8 cellular contexts compared by ENCODE assay signal in the genomic region with DNA sequence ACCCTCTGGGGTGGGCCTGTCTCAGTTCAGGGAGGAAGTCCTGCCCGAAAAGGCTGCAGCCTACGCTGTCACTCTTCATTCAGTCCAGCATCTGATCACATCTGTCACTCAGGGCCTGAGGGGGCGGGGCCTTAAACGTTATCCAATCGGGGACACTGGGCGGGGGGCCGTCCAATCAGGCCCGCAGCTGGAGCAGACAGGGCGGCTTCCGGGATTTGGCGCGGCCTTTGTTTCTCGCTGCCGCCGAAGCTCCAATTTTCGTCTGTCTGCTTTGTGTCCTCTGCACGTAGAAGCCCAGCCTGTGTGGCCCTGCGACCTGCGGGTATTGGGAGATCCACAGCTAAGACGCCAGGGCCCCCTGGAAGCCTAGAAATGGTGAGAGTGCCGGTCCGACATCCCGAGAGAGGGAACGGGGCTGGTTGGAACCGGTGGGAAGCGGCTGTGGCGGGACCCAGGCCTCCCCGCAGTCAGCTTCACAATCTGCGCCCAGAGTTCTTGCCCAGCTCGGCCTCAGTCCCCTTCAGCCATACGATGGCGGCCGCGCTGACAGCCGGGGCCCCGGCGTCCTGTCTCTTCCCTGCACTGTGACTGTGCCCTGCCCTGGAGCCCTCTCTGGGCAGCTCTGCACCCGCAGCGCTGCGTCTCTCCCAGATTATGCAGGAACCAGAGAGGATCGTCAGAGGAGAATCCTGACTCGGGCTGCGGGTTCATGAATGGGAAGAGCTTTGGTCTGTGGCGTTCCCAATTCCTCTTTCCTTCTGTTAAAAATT. TPM values are rescaled to one million over a fixed set of nuclear protein-coding genes. Genes with fewer than 3 reads are reported as not detected.
A peak's percentile ranks its signal among the peaks of the same experiment; 100 is the strongest.
DNase-seq lines count a peak whose midpoint lies in the region; ATAC-seq, FAIRE-seq and TF ChIP-seq lines count a peak whose summit lies in the region.

Gene ZNF730, plus strand, starts transcription at position 224 of the 770 bp plus-strand sequence. Its CDS starts 149 bp downstream, at position 373.

- peak; percentile 85 for ATAC-seq in HG02938 (IDR thresholded peaks at IDR 0.05; ENCODE audit: unreplicated experiment)
- peak; percentile 93 to 100 (median 95) for ATAC-seq in natural killer cell
- ATAC-seq in HG03378 (IDR thresholded peaks at IDR 0.05; ENCODE audit: unreplicated experiment): no peak

- H3K27ac Mint-ChIP-seq in natural killer cell: peak within 1 kb of the TSS; percentile 66 to 86

- peak; percentile 33 for FAIRE-seq in G401.6 (lab: Jason Lieb, UNC)

- H3K4me3 Mint-ChIP-seq in natural killer cell: peak within 1 kb of the TSS; percentile 91

- peak within 1 kb of the TSS; percentile 82 for H3K4me3 ChIP-seq in fibroblast of pulmonary artery (replicated peaks; ENCODE audit: low read depth, low read length)

- no peaks in the 10 kb centered on the region for H3K36me3 Mint-ChIP-seq in natural killer cell

- H3K4me1 Mint-ChIP-seq in natural killer cell: peaks cover 0 to 15% of the 10 kb centered on the region in 2 donors

- intact Hi-C loops in natural killer cell (cut with micrococcal nuclease): no loop called here

- TF ChIP-seq CTCF in fibroblast of pulmonary artery (IDR thresholded peaks at IDR 0.05; ENCODE audit: low read length, missing control alignments) (no peak), natural killer cell (IDR thresholded peaks at IDR 0.05) (no peak)

- DNase-seq in NCI-H510A (lab: John Stamatoyannopoulos, UW): peak; percentile 82
- DNase-seq in activated T-cell treated with anti-CD3 and anti-CD28 coated beads, Interleukin-2, amount 50 U/mL, for 1 hour: peak; percentile 60
- DNase-seq in fibroblast of pulmonary artery (ENCODE audit: low read depth): peak; percentile 80
- peak; percentile 84 for DNase-seq in natural killer cell
- DNase-seq in stimulated activated naive CD4-positive, alpha-beta T cell treated with Interleukin-2 at 50 U/mL for 16 hours (lab: John Stamatoyannopoulos, UW): peak; percentile 1

- peaks cover 0 to 3% of the 10 kb centered on the region in 2 donors for H3K9me3 Mint-ChIP-seq in natural killer cell

- H3K27me3 Mint-ChIP-seq in natural killer cell (ENCODE audit: low read depth in 2 of 2): no peaks in the 10 kb centered on the region

RNA-seq across cellular contexts. Expression of gene ZNF730, which starts in this region (rescaled TPM):
- total RNA-seq in natural killer cell: under 1 TPM in 2 of 3 donors, not detected in 1; 0.15 to 0.34 TPM

Comparison
In these comparisons a context has a peak if more than half of its experiments do, and no peak if none do; other contexts are left out.
1. Peak in DNase-seq and ATAC-seq in natural killer cell; RNA of the gene not detected or under 1 TPM.
2. DNase-seq: peak in every context shown above with its lines; median percentile 84 in natural killer cell; 82 in NCI-H510A; 80 in fibroblast of pulmonary artery; 60 in activated T-cell treated with anti-CD3 and anti-CD28 coated beads, Interleukin-2, amount 50 U/mL, for 1 hour; 1 in stimulated activated naive CD4-positive, alpha-beta T cell treated with Interleukin-2 at 50 U/mL for 16 hours.